ENCODE assay signal across 7 cellular contexts in the genomic region with DNA sequence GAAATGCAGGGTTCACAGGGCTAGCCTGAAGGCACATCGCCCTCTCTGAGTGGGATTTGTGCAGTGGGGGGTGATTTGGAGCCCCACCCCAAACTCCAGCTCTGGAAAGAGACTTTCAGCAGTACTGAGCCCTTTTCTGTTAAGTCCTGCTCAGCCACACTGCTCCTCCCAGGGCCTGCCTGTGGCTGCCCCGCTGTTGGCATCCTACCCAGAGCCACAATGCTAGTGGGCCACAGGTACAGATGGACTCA. TPM values are rescaled to one million over a fixed set of nuclear protein-coding genes. Genes with fewer than 3 reads are reported as not detected.
"Had no signal": no experiment of that assay in that cellular context is flagged by ENCODE, and none has a peak within 500 bp of the region (broad histone marks: within the 10 kb centered on the region; RNA-seq: fewer than 3 reads in every experiment).

No MANE protein-coding gene starts in this region.

- H3K27ac Mint-ChIP-seq: GM23338, H9, IgD-negative memory B cell had no signal

- H3K4me1 Mint-ChIP-seq: GM23338, H9, IgD-negative memory B cell had no signal

- DNase-seq: H9, HCEC 1CT had no signal

- FAIRE-seq: H1, H54 had no signal

- H3K4me3 ChIP-seq: GM23338 had no signal

- H3K4me3 Mint-ChIP-seq: GM23338, H9, IgD-negative memory B cell had no signal

RNA-seq across cellular contexts. Expression of a gene that starts 52.7 kb away (rescaled TPM):
- total RNA-seq: GM23338, H1, H9, HT-29 had no signal
- polyA plus RNA-seq: GM23338, H1, IgD-negative memory B cell had no signal
